ENCODE assay signal across 16 cellular contexts in the genomic region with DNA sequence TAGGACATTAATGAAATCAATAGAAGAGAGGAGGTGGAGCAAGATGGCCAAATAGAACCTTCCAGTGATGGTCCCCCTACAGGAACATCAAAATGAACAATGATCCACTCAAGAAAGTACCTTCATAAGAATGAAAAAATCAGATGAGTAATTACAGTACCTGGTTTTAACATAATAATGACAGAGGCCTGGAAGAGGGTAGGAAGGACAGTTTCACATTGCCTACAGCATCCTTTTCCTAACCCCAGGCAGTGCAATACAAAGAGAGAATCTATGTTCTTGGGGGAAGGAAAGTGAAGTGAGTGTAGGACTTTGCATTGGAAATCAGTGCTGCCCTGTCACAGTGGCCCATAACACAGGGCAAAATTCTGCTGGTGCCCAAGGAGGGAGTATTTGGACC.
DNase-seq lines count a peak whose midpoint lies in the region; ATAC-seq and TF ChIP-seq lines count a peak whose summit lies in the region.
"Had no signal": no experiment of that assay in that cellular context is flagged by ENCODE, and none has a peak within 500 bp of the region (broad histone marks: within the 10 kb centered on the region; RNA-seq: fewer than 3 reads in every experiment).

No MANE protein-coding gene starts in this region.

- H3K4me3 ChIP-seq in IMR-90 (ENCODE audit: insufficient read depth, low read depth, low read length) (no peak overlapping the region), adrenal gland (no peak overlapping the region), mesenchymal stem cell (ENCODE audit: insufficient read depth in 1 of 2, low read depth in 1 of 2, low read length in 2 of 2) (no peak overlapping the region)

- peaks cover 19% of the 10 kb centered on the region for H3K27me3 Mint-ChIP-seq in activated naive CD4-positive, alpha-beta T cell treated with anti-CD3 and anti-CD28 coated beads, Interleukin-2, amount 10 ng/mL, durations not matched to agents 7 days and 5 days
- H3K27me3 Mint-ChIP-seq in T-cell: peaks cover 3 to 13% of the 10 kb centered on the region in 2 donors

- dilution Hi-C loops in IMR-90 (cut with HindIII; ENCODE audit: low sequenced_read_pairs, unreplicated experiment): no loop called here

- no peak overlapping the region for H3K9ac ChIP-seq in IMR-90 (ENCODE audit: low read depth, low read length)
- no peak overlapping the region for H3K9ac ChIP-seq in mesenchymal stem cell (ENCODE audit: low read length)

- H3K4me3 Mint-ChIP-seq in activated naive CD4-positive, alpha-beta T cell treated with anti-CD3 and anti-CD28 coated beads, Interleukin-2, amount 10 ng/mL, durations not matched to agents 7 days and 5 days: no peak overlapping the region
- H3K4me3 Mint-ChIP-seq in T-cell: no peak overlapping the region
- H3K4me3 Mint-ChIP-seq: CD4-positive, alpha-beta memory T cell had no signal

- H3K9me1 ChIP-seq in IMR-90 (ENCODE audit: insufficient read depth, low read length): no peaks in the 10 kb centered on the region

- H3K4me2 ChIP-seq in IMR-90 (ENCODE audit: low read depth, low read length) (no peak overlapping the region), mesenchymal stem cell (ENCODE audit: low read length, poor library complexity, severe bottlenecking) (no peak overlapping the region)

- peak overlapping the region; percentile 1 for H2AK9ac ChIP-seq in IMR-90 (replicated peaks; ENCODE audit: low read depth, low read length, poor library complexity)

- H3K4me1 Mint-ChIP-seq in activated naive CD4-positive, alpha-beta T cell treated with anti-CD3 and anti-CD28 coated beads, Interleukin-2, amount 10 ng/mL, durations not matched to agents 7 days and 5 days: no peaks in the 10 kb centered on the region
- no peaks in the 10 kb centered on the region for H3K4me1 Mint-ChIP-seq in T-cell
- H3K4me1 Mint-ChIP-seq: CD4-positive, alpha-beta memory T cell had no signal

- H2AFZ ChIP-seq in IMR-90 (replicated peaks; ENCODE audit: low read length, poor library complexity) (no peak overlapping the region), mesenchymal stem cell (ENCODE audit: low read depth, low read length) (no peak overlapping the region)

- peak overlapping the region; percentile 12 for H2BK120ac ChIP-seq in IMR-90 (ENCODE audit: low read depth, low read length)
- no peak overlapping the region for H2BK120ac ChIP-seq in mesenchymal stem cell (ENCODE audit: low read depth, low read length)

- POLR2A ChIA-PET in IMR-90 (lab: Charles Lee; ENCODE audit: unreplicated experiment) (no interaction called here), T-cell (lab: Charles Lee) (no interaction called here)

- peaks cover 2% of the 10 kb centered on the region; the same call in 1 of the 2 replicates for H3K9me3 ChIP-seq in IMR-90 (ENCODE audit: control insufficient read depth, insufficient read depth, low read length)
- no peaks in the 10 kb centered on the region for H3K9me3 ChIP-seq in adrenal gland (replicated peaks in 1 of 3)
- H3K9me3 ChIP-seq in mesenchymal stem cell (ENCODE audit: control insufficient read depth, low read length): peaks cover 10% of the 10 kb centered on the region

- H4K91ac ChIP-seq in IMR-90 (ENCODE audit: insufficient read depth, low read depth, low read length): no peak overlapping the region; the same call in 1 of the 2 replicates
- H4K91ac ChIP-seq in mesenchymal stem cell (ENCODE audit: low read length): peak overlapping the region; percentile 52

- H3K27ac Mint-ChIP-seq in activated naive CD4-positive, alpha-beta T cell treated with anti-CD3 and anti-CD28 coated beads, Interleukin-2, amount 50 U/mL, for 72 hours: no peak overlapping the region
- H3K27ac Mint-ChIP-seq in activated naive CD4-positive, alpha-beta T cell treated with anti-CD3 and anti-CD28 coated beads, Interleukin-2, amount 10 ng/mL, durations not matched to agents 7 days and 5 days: no peak overlapping the region
- no peak overlapping the region for H3K27ac Mint-ChIP-seq in T-cell
- H3K27ac Mint-ChIP-seq: CD4-positive, alpha-beta memory T cell had no signal

- H3K27me3 ChIP-seq in IMR-90 (ENCODE audit: control insufficient read depth, insufficient read depth, low read length) (no peaks in the 10 kb centered on the region), adrenal gland (no peaks in the 10 kb centered on the region), mesenchymal stem cell (ENCODE audit: control insufficient read depth in 1 of 2, insufficient read depth in 1 of 2, low read length in 2 of 2) (no peaks in the 10 kb centered on the region)

- in situ Hi-C loops in IMR-90 (cut with MboI; ENCODE audit: low sequenced_read_pairs): no loop called here

- peaks cover 8 to 14% of the 10 kb centered on the region in 2 donors for H3K36me3 Mint-ChIP-seq in activated naive CD4-positive, alpha-beta T cell treated with anti-CD3 and anti-CD28 coated beads, Interleukin-2, amount 50 U/mL, for 72 hours
- no peaks in the 10 kb centered on the region for H3K36me3 Mint-ChIP-seq in activated naive CD4-positive, alpha-beta T cell treated with anti-CD3 and anti-CD28 coated beads, Interleukin-2, amount 10 ng/mL, durations not matched to agents 7 days and 5 days
- peaks cover 7% of the 10 kb centered on the region for H3K36me3 Mint-ChIP-seq in T-cell
- H3K36me3 Mint-ChIP-seq: CD4-positive, alpha-beta memory T cell had no signal

- intact Hi-C loops in IMR-90 (cut with micrococcal nuclease) (no loop called here), adrenal gland (cut with DNase I) (no loop called here)

- BruUV-seq in IMR-90 (replicated peaks; lab: Mats Ljungman, UMichigan): no TSS peak

- ATAC-seq in activated naive CD4-positive, alpha-beta T cell treated with anti-CD3 and anti-CD28 coated beads, Interleukin-2, amount 50 U/mL, for 72 hours: peak; percentile 50 to 53
- ATAC-seq in IMR-90 (ENCODE audit: low read depth) (no peak), HG03175 (IDR thresholded peaks at IDR 0.05; ENCODE audit: unreplicated experiment) (no peak), T-cell (replicated peaks in 1 of 4) (no peak)

- TF ChIP-seq CTCF in IMR-90 (conservative IDR thresholded peaks at IDR 0.05; ENCODE audit: low read depth, low read length): no peak
- TF ChIP-seq CTCF in adrenal gland (IDR thresholded peaks at IDR 0.05): no peak

- H3K79me1 ChIP-seq in IMR-90 (ENCODE audit: low read depth in 1 of 2, low read length in 2 of 2): no peaks in the 10 kb centered on the region
- no peaks in the 10 kb centered on the region for H3K79me1 ChIP-seq in mesenchymal stem cell (replicated peaks; ENCODE audit: low read length, poor library complexity, severe bottlenecking)

- CTCF ChIA-PET in activated naive CD4-positive, alpha-beta T cell treated with anti-CD3 and anti-CD28 coated beads, Interleukin-2, amount 10 ng/mL, durations not matched to agents 7 days and 5 days (lab: Charles Lee): no interaction called here
- CTCF ChIA-PET in IMR-90 (lab: Yijun Ruan, JAX): no interaction called here
- CTCF ChIA-PET in T-cell (lab: Charles Lee): interaction anchor here (0.6 kb wide), 2 partner anchors 13 to 421 kb away, joined by 3 read pairs; no protein-coding TSS in a partner anchor

- TF ChIP-seq POLR2A in IMR-90 (IDR thresholded peaks at IDR 0.05; ENCODE audit: low read depth, low read length): no peak
- TF ChIP-seq POLR2A in adrenal gland (IDR thresholded peaks at IDR 0.05): no peak

- H3K14ac ChIP-seq in IMR-90 (replicated peaks; ENCODE audit: low read depth, low read length) (0 out of 2 replicates have a peak overlapping the region, but pooled peaks have one; percentile 13), mesenchymal stem cell (ENCODE audit: low read length in 2 of 2) (no peak overlapping the region)

- H3K56ac ChIP-seq in IMR-90 (ENCODE audit: extremely low read depth, insufficient read depth, low read length): no peak overlapping the region

- H3K36me3 ChIP-seq in IMR-90 (ENCODE audit: control insufficient read depth, insufficient read depth, low read length) (no peaks in the 10 kb centered on the region), adrenal gland (replicated peaks in 1 of 2) (no peaks in the 10 kb centered on the region), mesenchymal stem cell (ENCODE audit: control insufficient read depth in 1 of 2, insufficient read depth in 2 of 2, low read depth in 1 of 2, low read length in 2 of 2) (no peaks in the 10 kb centered on the region)

- H4K5ac ChIP-seq in IMR-90 (ENCODE audit: low read depth, low read length): peak overlapping the region; percentile 5; the same call in 1 of the 2 replicates

- TF ChIP-seq RAD21 in IMR-90 (IDR thresholded peaks at IDR 0.05; ENCODE audit: low read length): no peak

- DNase-seq in activated naive CD4-positive, alpha-beta T cell treated with anti-CD3 and anti-CD28 coated beads, Interleukin-2, amount 50 U/mL, for 72 hours (ENCODE audit: low spot score in 2 of 2): no peak
- DNase-seq in activated naive CD4-positive, alpha-beta T cell treated with anti-CD3 and anti-CD28 coated beads, Interleukin-2, amount 10 ng/mL, durations not matched to agents 7 days and 5 days: no peak
- no peak for DNase-seq in IMR-90
- no peak for DNase-seq in adrenal gland
- no peak for DNase-seq in mesenchymal stem cell
- DNase-seq in T-cell: no peak
- DNase-seq: C1 segment of cervical spinal cord; Calu3; CD4-positive, alpha-beta memory T cell; COR-L47; DMS53; DMS79 treated with DMSO at 0.1 percent for 48 hours; GF-D8; GOT3; H7 had no signal

- no peaks in the 10 kb centered on the region for H4K20me1 ChIP-seq in IMR-90 (ENCODE audit: insufficient read depth, low read length)

- peaks cover 9% of the 10 kb centered on the region for H3K4me1 ChIP-seq in IMR-90 (ENCODE audit: control insufficient read depth, insufficient read depth, low read length)
- H3K4me1 ChIP-seq in adrenal gland (replicated peaks in 1 of 2): no peaks in the 10 kb centered on the region
- H3K4me1 ChIP-seq in mesenchymal stem cell (ENCODE audit: control insufficient read depth, insufficient read depth, low read depth, low read length): peaks cover 2% of the 10 kb centered on the region

- no peak overlapping the region for H2BK12ac ChIP-seq in mesenchymal stem cell (ENCODE audit: low read length in 2 of 2)

- peak overlapping the region; percentile 28; the same call in 1 of the 2 replicates for H3K18ac ChIP-seq in IMR-90 (ENCODE audit: low read depth, low read length)
- H3K18ac ChIP-seq in mesenchymal stem cell (ENCODE audit: low read depth in 1 of 2, low read length in 2 of 2): peak overlapping the region in 1 of 2 experiments; percentile 40

- peak overlapping the region in 1 of 2 experiments; percentile 7; a peak in 2 of 4 replicates for H4K8ac ChIP-seq in IMR-90 (ENCODE audit: low read depth in 2 of 2, low read length in 2 of 2)
- H4K8ac ChIP-seq in mesenchymal stem cell (ENCODE audit: low read length): no peak overlapping the region

- H2BK15ac ChIP-seq in IMR-90 (ENCODE audit: low read depth, low read length): peak overlapping the region; percentile 12; the same call in 1 of the 3 replicates
- H2BK15ac ChIP-seq in mesenchymal stem cell (ENCODE audit: low read depth, poor library complexity, severe bottlenecking): no peak overlapping the region

- H2BK5ac ChIP-seq in IMR-90 (ENCODE audit: low read depth, low read length, poor library complexity, severe bottlenecking) (no peak overlapping the region), mesenchymal stem cell (ENCODE audit: low read depth, low read length, poor library complexity, severe bottlenecking) (no peak overlapping the region)

- H3K27ac ChIP-seq in IMR-90 (ENCODE audit: insufficient read depth, low read length): no peak overlapping the region
- peak overlapping the region in 3 of 5 donors; percentile 4 to 75 (median 41) for H3K27ac ChIP-seq in adrenal gland
- no peak overlapping the region for H3K27ac ChIP-seq in mesenchymal stem cell (ENCODE audit: low read length, poor library complexity, severe bottlenecking)

- peaks cover 10 to 14% of the 10 kb centered on the region in 2 donors for H3K9me3 Mint-ChIP-seq in activated naive CD4-positive, alpha-beta T cell treated with anti-CD3 and anti-CD28 coated beads, Interleukin-2, amount 50 U/mL, for 72 hours
- peaks cover 8% of the 10 kb centered on the region for H3K9me3 Mint-ChIP-seq in activated naive CD4-positive, alpha-beta T cell treated with anti-CD3 and anti-CD28 coated beads, Interleukin-2, amount 10 ng/mL, durations not matched to agents 7 days and 5 days
- peaks cover 5 to 12% (median 12%) of the 10 kb centered on the region in 3 donors for H3K9me3 Mint-ChIP-seq in T-cell

- H3K4ac ChIP-seq in IMR-90 (ENCODE audit: low read depth, low read length) (peak overlapping the region; percentile 56; the same call in 1 of the 2 replicates), mesenchymal stem cell (ENCODE audit: low read depth in 1 of 2, low read length in 2 of 2) (peak overlapping the region; percentile 35 to 43)

- H2BK20ac ChIP-seq in IMR-90 (ENCODE audit: low read depth, low read length): peak overlapping the region; percentile 25

- H3K23ac ChIP-seq in IMR-90 (ENCODE audit: low read depth, low read length): no peak overlapping the region
- no peak overlapping the region for H3K23ac ChIP-seq in mesenchymal stem cell (ENCODE audit: low read length in 2 of 2)

- peak overlapping the region; percentile 3; the same call in 1 of the 2 replicates for H2AK5ac ChIP-seq in IMR-90 (ENCODE audit: low read depth, low read length)
- no peak overlapping the region for H2AK5ac ChIP-seq in mesenchymal stem cell (ENCODE audit: low read length, severe bottlenecking)

Comparison
In these comparisons a context has a peak if more than half of its experiments do, and no peak if none do; other contexts are left out.
1. ATAC-seq: peak in activated naive CD4-positive, alpha-beta T cell treated with anti-CD3 and anti-CD28 coated beads, Interleukin-2, amount 50 U/mL, for 72 hours (2 of 2); none in IMR-90 (single experiment), HG03175 (single experiment) and T-cell (0 of 4).
2. H3K27ac ChIP-seq: peak in adrenal gland (3 of 5); none in IMR-90 (single experiment) and mesenchymal stem cell (single experiment).
3. CTCF ChIA-PET loops: an anchor here in T-cell (0.6 kb wide); none called in activated naive CD4-positive, alpha-beta T cell treated with anti-CD3 and anti-CD28 coated beads, Interleukin-2, amount 10 ng/mL, durations not matched to agents 7 days and 5 days and IMR-90.